ENCODE assay signal across 19 cellular contexts in genomic region chr9:113546566-113546965, GRCh38.
DNase-seq lines count a peak whose midpoint lies in the region; ATAC-seq and TF ChIP-seq lines count a peak whose summit lies in the region.
"Had no signal": no experiment of that assay in that cellular context is flagged by ENCODE, and none has a peak within 500 bp of the region (broad histone marks: within the 10 kb centered on the region; RNA-seq: fewer than 3 reads in every experiment).

No MANE protein-coding gene starts in this region.

- TF ChIP-seq CTCF in body of pancreas (IDR thresholded peaks at IDR 0.05) (no peak), esophagus muscularis mucosa (IDR thresholded peaks at IDR 0.05) (no peak)

- no peaks in the 10 kb centered on the region for H3K9me3 Mint-ChIP-seq in activated naive CD4-positive, alpha-beta T cell treated with anti-CD3 and anti-CD28 coated beads, Interleukin-2, amount 10 ng/mL, durations not matched to agents 7 days and 5 days
- H3K9me3 Mint-ChIP-seq: HFFc6 had no signal

- no peaks in the 10 kb centered on the region for H3K36me3 ChIP-seq in body of pancreas (replicated peaks in 1 of 2; ENCODE audit: insufficient read depth in 1 of 2, low read depth in 2 of 2)
- peaks cover 10 to 13% of the 10 kb centered on the region in 2 donors for H3K36me3 ChIP-seq in stomach smooth muscle (ENCODE audit: control insufficient read depth in 2 of 2, insufficient read depth in 2 of 2, low read length in 2 of 2)
- H3K36me3 ChIP-seq in esophagus muscularis mucosa: peaks cover 2 to 29% (median 17%) of the 10 kb centered on the region in 4 donors
- H3K36me3 ChIP-seq: BLaER1 treated with 17β-estradiol and CSF1 and Interleukin-3, amounts not matched to agents 10 nM and 100 nM had no signal

- H3K4me1 ChIP-seq in body of pancreas (peaks cover 71% of the 10 kb centered on the region), right cardiac atrium (ENCODE audit: control insufficient read depth, insufficient read depth, low read length) (peaks cover 16% of the 10 kb centered on the region), stomach smooth muscle (ENCODE audit: control insufficient read depth, insufficient read depth, low read length) (peaks cover 25% of the 10 kb centered on the region), esophagus muscularis mucosa (peaks cover 25 to 55% (median 40%) of the 10 kb centered on the region in 4 donors)

- H3K27me3 Mint-ChIP-seq in activated naive CD4-positive, alpha-beta T cell treated with anti-CD3 and anti-CD28 coated beads, Interleukin-2, amount 10 ng/mL, durations not matched to agents 7 days and 5 days: no peaks in the 10 kb centered on the region

- H3K27me3 ChIP-seq in body of pancreas (no peaks in the 10 kb centered on the region), right cardiac atrium (ENCODE audit: control insufficient read depth, insufficient read depth) (no peaks in the 10 kb centered on the region), stomach smooth muscle (ENCODE audit: control insufficient read depth in 1 of 2, insufficient read depth in 2 of 2, low read length in 2 of 2) (no peaks in the 10 kb centered on the region), esophagus muscularis mucosa (no peaks in the 10 kb centered on the region)
- H3K27me3 ChIP-seq: BLaER1 treated with 17β-estradiol and CSF1 and Interleukin-3, amounts not matched to agents 10 nM and 100 nM had no signal

- ATAC-seq in body of pancreas: no peak
- ATAC-seq in right cardiac atrium: no peak
- no peak for ATAC-seq in GM21423 (IDR thresholded peaks at IDR 0.05; ENCODE audit: unreplicated experiment)
- ATAC-seq: lower lobe of right lung had no signal

- no peak overlapping the region for H3K4me3 Mint-ChIP-seq in activated naive CD4-positive, alpha-beta T cell treated with anti-CD3 and anti-CD28 coated beads, Interleukin-2, amount 10 ng/mL, durations not matched to agents 7 days and 5 days
- H3K4me3 Mint-ChIP-seq: HFFc6 had no signal

- H3K27ac ChIP-seq in body of pancreas (peak overlapping the region in 3 of 4 donors; percentile 29 to 79 (median 72)), right cardiac atrium (ENCODE audit: low read length) (peak overlapping the region; percentile 42), stomach smooth muscle (ENCODE audit: low read length) (peak overlapping the region; percentile 31), esophagus muscularis mucosa (replicated peaks in 1 of 4) (no peak overlapping the region)
- H3K27ac ChIP-seq: BLaER1 treated with 17β-estradiol and CSF1 and Interleukin-3, amounts not matched to agents 10 nM and 100 nM had no signal

- no peak for TF ChIP-seq POLR2A in body of pancreas (IDR thresholded peaks at IDR 0.05)
- no peak for TF ChIP-seq POLR2A in esophagus muscularis mucosa (IDR thresholded peaks at IDR 0.05; ENCODE audit: low read depth)

- H3K4me1 Mint-ChIP-seq in activated naive CD4-positive, alpha-beta T cell treated with anti-CD3 and anti-CD28 coated beads, Interleukin-2, amount 10 ng/mL, durations not matched to agents 7 days and 5 days: peaks cover 19% of the 10 kb centered on the region

- CTCF ChIA-PET in activated naive CD4-positive, alpha-beta T cell treated with anti-CD3 and anti-CD28 coated beads, Interleukin-2, amount 10 ng/mL, durations not matched to agents 7 days and 5 days (lab: Charles Lee): interaction anchor here (1.0 kb wide), 1 partner anchor 36 kb away, joined by 3 read pairs; no protein-coding TSS in a partner anchor

- peak; percentile 2 for DNase-seq in activated naive CD4-positive, alpha-beta T cell treated with anti-CD3 and anti-CD28 coated beads, Interleukin-2, amount 10 ng/mL, durations not matched to agents 7 days and 5 days
- no peak for DNase-seq in activated naive CD4-positive, alpha-beta T cell treated with anti-CD3 and anti-CD28 coated beads, Interleukin-2, amount 50 U/mL, for 16 hours
- DNase-seq in body of pancreas (no peak), right cardiac atrium (no peak), NCI-H226 (no peak), esophagus muscularis mucosa (ENCODE audit: extremely low spot score) (no peak)
- DNase-seq: activated CD4-positive, alpha-beta T cell treated with anti-CD3 and anti-CD28 coated beads for 4 hours; activated naive CD4-positive, alpha-beta T cell treated with Interleukin-2 at 50 U/mL for 16 hours; DMS 273 treated with DMSO at 0.1 percent for 48 hours; HFFc6; lower lobe of right lung; NCI-H146; NCI-H748 treated with DMSO at 0.1 percent for 48 hours; SIG-M5; T-helper 1 cell had no signal

- WGBS in body of pancreas, 2 donors: 78 to 83% methylated on average over 5 of the region's 5 CpGs
- 90% methylated on average over 5 of the region's 5 CpGs for WGBS in right cardiac atrium
- WGBS in esophagus muscularis mucosa: 96% methylated on average over 5 of the region's 5 CpGs

- intact Hi-C loops in body of pancreas (cut with DNase I) (no loop called here), right cardiac atrium (cut with DNase I) (no loop called here), esophagus muscularis mucosa (cut with DNase I) (no loop called here)

- H3K4me3 ChIP-seq in body of pancreas: no peak overlapping the region
- H3K4me3 ChIP-seq in right cardiac atrium (ENCODE audit: low read length): no peak overlapping the region
- H3K4me3 ChIP-seq in stomach smooth muscle (ENCODE audit: low read length in 2 of 2): no peak overlapping the region
- no peak overlapping the region for H3K4me3 ChIP-seq in esophagus muscularis mucosa
- H3K4me3 ChIP-seq: BLaER1 treated with 17β-estradiol and CSF1 and Interleukin-3, amounts not matched to agents 10 nM and 100 nM; lower lobe of right lung; thoracic aorta had no signal

- no peak for TF ChIP-seq EP300 in esophagus muscularis mucosa (IDR thresholded peaks at IDR 0.05)

- H3K36me3 Mint-ChIP-seq in activated naive CD4-positive, alpha-beta T cell treated with anti-CD3 and anti-CD28 coated beads, Interleukin-2, amount 10 ng/mL, durations not matched to agents 7 days and 5 days: no peaks in the 10 kb centered on the region

- no peak overlapping the region for H3K9ac ChIP-seq in stomach smooth muscle (ENCODE audit: low read length in 2 of 2)
- H3K9ac ChIP-seq: BLaER1 treated with 17β-estradiol and CSF1 and Interleukin-3, amounts not matched to agents 10 nM and 100 nM had no signal

- no peaks in the 10 kb centered on the region for H3K9me3 ChIP-seq in body of pancreas
- H3K9me3 ChIP-seq in right cardiac atrium (ENCODE audit: control insufficient read depth, low read length): no peaks in the 10 kb centered on the region
- no peaks in the 10 kb centered on the region for H3K9me3 ChIP-seq in stomach smooth muscle (ENCODE audit: control insufficient read depth in 2 of 2, low read length in 2 of 2)
- H3K9me3 ChIP-seq in esophagus muscularis mucosa: no peaks in the 10 kb centered on the region
- H3K9me3 ChIP-seq: BLaER1 treated with 17β-estradiol and CSF1 and Interleukin-3, amounts not matched to agents 10 nM and 100 nM; lower lobe of right lung; thoracic aorta had no signal

- H3K27ac Mint-ChIP-seq in activated naive CD4-positive, alpha-beta T cell treated with anti-CD3 and anti-CD28 coated beads, Interleukin-2, amount 10 ng/mL, durations not matched to agents 7 days and 5 days: no peak overlapping the region
- H3K27ac Mint-ChIP-seq: HFFc6 had no signal

Comparison
In these comparisons a context has a peak if more than half of its experiments do, and no peak if none do; other contexts are left out.
1. H3K27ac ChIP-seq: peak in body of pancreas (3 of 4), right cardiac atrium (single experiment) and stomach smooth muscle (single experiment); none in esophagus muscularis mucosa (0 of 4).